In the genomic region with DNA sequence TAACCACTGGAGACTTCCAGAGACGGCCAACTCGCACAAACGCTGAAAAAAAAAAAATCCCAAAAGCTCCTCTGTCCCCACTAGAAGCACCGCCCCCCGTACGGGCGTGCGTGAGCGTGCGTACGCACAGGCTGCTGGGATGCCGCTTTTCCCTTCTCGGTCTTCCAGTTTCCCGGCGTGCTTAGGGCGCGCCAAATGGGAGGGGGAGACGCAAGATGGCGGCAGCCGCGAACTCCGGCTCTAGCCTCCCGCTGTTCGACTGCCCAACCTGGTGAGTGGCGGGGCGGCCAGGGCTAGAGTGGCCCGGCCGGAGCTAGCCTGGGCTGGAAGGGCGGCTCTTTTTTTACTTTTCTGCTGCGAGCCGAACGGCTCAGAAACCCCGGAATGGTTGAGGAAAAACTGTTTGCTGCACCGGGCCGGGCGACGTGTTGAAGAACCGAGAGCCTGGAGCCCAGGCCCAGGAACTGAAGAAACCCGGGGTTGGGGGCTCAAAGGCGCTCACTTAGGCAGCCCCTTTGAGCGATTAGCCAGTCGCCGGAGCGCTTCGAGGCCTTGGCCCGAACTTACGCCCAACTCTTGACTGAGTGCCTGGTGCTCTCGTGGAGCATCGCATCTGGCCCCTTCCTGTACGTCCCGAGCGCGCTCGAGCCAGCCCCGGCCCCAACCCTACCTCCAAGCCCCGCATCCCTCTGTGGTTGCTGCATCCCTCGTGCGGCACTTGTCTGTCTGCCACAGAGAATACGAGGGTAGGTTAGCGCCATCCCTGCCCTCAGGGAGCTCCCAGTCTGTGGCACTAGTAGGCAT, we compare ENCODE assay signal across 8 cellular contexts. TPM values are rescaled to one million over a fixed set of nuclear protein-coding genes. Genes with fewer than 3 reads are reported as not detected.
DNase-seq lines count a peak whose midpoint lies in the region; TF ChIP-seq lines count a peak whose summit lies in the region.

A gene (plus strand): TSS at position 162 of the 804 bp plus-strand sequence. CDS start 54 bp downstream, at position 216.

- H3K27me3 ChIP-seq in SK-N-SH (ENCODE audit: insufficient read depth), result no peaks in the 10 kb centered on the region

- peak within 1 kb of the TSS; percentile 79 for H3K4me2 ChIP-seq in SK-N-SH

- 3% methylated on average over 40 of the region's 60 CpGs for WGBS in SK-N-SH (ENCODE audit: low lambda C conversion rate)

- TF ChIP-seq EP300 in SK-N-SH (IDR thresholded peaks at IDR 0.05; ENCODE audit: borderline replicate concordance in 1 of 2, low read depth in 1 of 2, low read length in 1 of 2), result peak in 1 of 2 experiments; percentile 44; a peak in 2 of 4 replicates

- POLR2A ChIA-PET in HEK293T (lab: Yijun Ruan, JAX), result interaction anchor here (0.7 to 2.9 kb wide), 6 partner anchors 11 to 428 kb away, joined by 3 to 28 read pairs (median 4); a partner anchor contains a TSS
- POLR2A ChIA-PET in SK-N-SH (lab: Yijun Ruan, JAX), result interaction anchor here (0.6 to 1.2 kb wide), 9 partner anchors 58 to 472 kb away, joined by 3 to 6 read pairs (median 3); a partner anchor contains a TSS

- no peak; the same call in 1 of the 2 replicates for TF ChIP-seq RAD21 in SK-N-SH (IDR thresholded peaks at IDR 0.05; ENCODE audit: low read length)

- TF ChIP-seq CTCF in SK-N-SH (IDR thresholded peaks at IDR 0.05), result no peak

- H3K9me3 ChIP-seq in SK-N-SH, result no peaks in the 10 kb centered on the region

- peaks cover 13% of the 10 kb centered on the region for H3F3A ChIP-seq in SK-N-SH (replicated peaks; ENCODE audit: insufficient read depth)

- peaks cover 0 to 9% of the 10 kb centered on the region in 2 experiments; a peak in 2 of 4 replicates for H3K4me1 ChIP-seq in SK-N-SH (ENCODE audit: control insufficient read depth in 1 of 2, insufficient read depth in 2 of 2, low read depth in 1 of 2, low read length in 1 of 2)

- CTCF ChIA-PET in HEK293T (lab: Yijun Ruan, JAX), result interaction anchor here (0.6 kb wide), 1 partner anchor 69 kb away, joined by 4 read pairs; no protein-coding TSS in a partner anchor
- CTCF ChIA-PET in SK-N-SH (lab: Yijun Ruan, JAX), result interaction anchor here (0.7 to 2.2 kb wide), 7 partner anchors 21 to 161 kb away, joined by 3 to 9 read pairs (median 4); a partner anchor contains a TSS

- DNase-seq in GF-D8 (lab: John Stamatoyannopoulos, UW) (peak; percentile 81), HEK293T (ENCODE audit: extremely low spot score) (peak; percentile 99), NAMALWA (ENCODE audit: low spot score) (peak; percentile 95), SK-N-SH (peak; percentile 94), globus pallidus (ENCODE audit: low spot score) (peak; percentile 94), occipital lobe (lab: John Stamatoyannopoulos, UW) (peak; percentile 85)
- peak; percentile 92 for DNase-seq in activated naive CD4-positive, alpha-beta T cell treated with anti-CD3 and anti-CD28 coated beads, Interleukin-2, amount 50 U/mL, for 16 hours

- peak within 1 kb of the TSS; percentile 99 for H3K9ac ChIP-seq in SK-N-SH

- H3K27ac ChIP-seq in SK-N-SH (ENCODE audit: low read depth in 2 of 2, low read length in 1 of 2), result peak within 1 kb of the TSS; percentile 80 to 89
- peak within 1 kb of the TSS; percentile 85 for H3K27ac ChIP-seq in temporal lobe (ENCODE audit: low read depth, low read length)

- H3K4me3 ChIP-seq in SK-N-SH (ENCODE audit: low read depth in 2 of 2, low read length in 1 of 2), result peak within 1 kb of the TSS; percentile 97 to 98

- peaks cover 28 to 29% of the 10 kb centered on the region in 2 experiments for H3K36me3 ChIP-seq in SK-N-SH (replicated peaks in 1 of 2; ENCODE audit: control insufficient read depth in 1 of 2, insufficient read depth in 2 of 2, low read length in 1 of 2)

- H3K79me2 ChIP-seq in SK-N-SH (ENCODE audit: insufficient read depth), result peaks cover 52% of the 10 kb centered on the region

- peaks cover 4% of the 10 kb centered on the region for H4K20me1 ChIP-seq in SK-N-SH (ENCODE audit: insufficient read depth)

- H3K9me2 ChIP-seq in SK-N-SH, result no peaks in the 10 kb centered on the region

- H2AFZ ChIP-seq in SK-N-SH (ENCODE audit: low read depth), result peak within 1 kb of the TSS; percentile 95

TF ChIP-seq in HEK293T, 16 proteins besides CTCF, POLR2A, EP300 and RAD21:
- TF ChIP-seq, protein P1, sequence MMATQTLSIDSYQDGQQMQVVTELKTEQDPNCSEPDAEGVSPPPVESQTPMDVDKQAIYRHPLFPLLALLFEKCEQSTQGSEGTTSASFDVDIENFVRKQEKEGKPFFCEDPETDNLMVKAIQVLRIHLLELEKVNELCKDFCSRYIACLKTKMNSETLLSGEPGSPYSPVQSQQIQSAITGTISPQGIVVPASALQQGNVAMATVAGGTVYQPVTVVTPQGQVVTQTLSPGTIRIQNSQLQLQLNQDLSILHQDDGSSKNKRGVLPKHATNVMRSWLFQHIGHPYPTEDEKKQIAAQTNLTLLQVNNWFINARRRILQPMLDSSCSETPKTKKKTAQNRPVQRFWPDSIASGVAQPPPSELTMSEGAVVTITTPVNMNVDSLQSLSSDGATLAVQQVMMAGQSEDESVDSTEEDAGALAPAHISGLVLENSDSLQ (IDR thresholded peaks at IDR 0.05), result peak; percentile 73
- TF ChIP-seq ZNF384 (IDR thresholded peaks at IDR 0.05) (peak; percentile 98), ELF4 (IDR thresholded peaks at IDR 0.05) (peak; percentile 83), CTBP1 (IDR thresholded peaks at IDR 0.05; ENCODE audit: borderline replicate concordance) (peak; percentile 66; the same call in 1 of the 2 replicates), BHLHE40 (IDR thresholded peaks at IDR 0.05; ENCODE audit: borderline replicate concordance) (no peak), NFRKB (IDR thresholded peaks at IDR 0.05) (peak; percentile 88), FOXK2 (IDR thresholded peaks at IDR 0.05) (no peak), HDGF (IDR thresholded peaks at IDR 0.05; ENCODE audit: borderline replicate concordance) (no peak), FOXA1 (IDR thresholded peaks at IDR 0.05) (no peak)

TF ChIP-seq in SK-N-SH, 30 proteins besides CTCF, POLR2A, EP300 and RAD21 (continues in another document):
- TF ChIP-seq, protein P2, sequence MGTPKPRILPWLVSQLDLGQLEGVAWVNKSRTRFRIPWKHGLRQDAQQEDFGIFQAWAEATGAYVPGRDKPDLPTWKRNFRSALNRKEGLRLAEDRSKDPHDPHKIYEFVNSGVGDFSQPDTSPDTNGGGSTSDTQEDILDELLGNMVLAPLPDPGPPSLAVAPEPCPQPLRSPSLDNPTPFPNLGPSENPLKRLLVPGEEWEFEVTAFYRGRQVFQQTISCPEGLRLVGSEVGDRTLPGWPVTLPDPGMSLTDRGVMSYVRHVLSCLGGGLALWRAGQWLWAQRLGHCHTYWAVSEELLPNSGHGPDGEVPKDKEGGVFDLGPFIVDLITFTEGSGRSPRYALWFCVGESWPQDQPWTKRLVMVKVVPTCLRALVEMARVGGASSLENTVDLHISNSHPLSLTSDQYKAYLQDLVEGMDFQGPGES (IDR thresholded peaks at IDR 0.05; ENCODE audit: low read depth, low read length), result no peak
- TF ChIP-seq RFX5 (IDR thresholded peaks at IDR 0.05; ENCODE audit: low read length) (0 out of 2 replicates have a peak, but pooled peaks have one; percentile 19), RXRA (IDR thresholded peaks at IDR 0.05; ENCODE audit: borderline replicate concordance, low read depth) (no peak), EZH2phosphoT487 (IDR thresholded peaks at IDR 0.05; ENCODE audit: borderline replicate concordance, low read depth) (no peak), ELF1 (IDR thresholded peaks at IDR 0.05) (peak; percentile 55), POLR2AphosphoS5 (IDR thresholded peaks at IDR 0.05; ENCODE audit: low read depth, low read length) (peak; percentile 98), GATA2 (CRISPR knock-in tag; IDR thresholded peaks at IDR 0.05) (no peak), SIN3A (IDR thresholded peaks at IDR 0.05; ENCODE audit: borderline replicate concordance, low read depth, low read length) (0 out of 2 replicates have a peak, but pooled peaks have one; percentile 44), MXI1 (IDR thresholded peaks at IDR 0.05; ENCODE audit: low read depth, low read length) (peak; percentile 64; the same call in 1 of the 2 replicates), MEF2A (IDR thresholded peaks at IDR 0.05; ENCODE audit: borderline replicate concordance, low read depth) (no peak), GABPA (IDR thresholded peaks at IDR 0.05; ENCODE audit: low read depth) (peak; percentile 47; the same call in 1 of the 2 replicates), TEAD4 (IDR thresholded peaks at IDR 0.05; ENCODE audit: borderline replicate concordance, insufficient read depth) (0 out of 2 replicates have a peak, but pooled peaks have one; percentile 31), FOSL2 (IDR thresholded peaks at IDR 0.05; ENCODE audit: borderline replicate concordance, low read depth) (peak; percentile 28; the same call in 1 of the 2 replicates)
- TF ChIP-seq, protein P3, sequence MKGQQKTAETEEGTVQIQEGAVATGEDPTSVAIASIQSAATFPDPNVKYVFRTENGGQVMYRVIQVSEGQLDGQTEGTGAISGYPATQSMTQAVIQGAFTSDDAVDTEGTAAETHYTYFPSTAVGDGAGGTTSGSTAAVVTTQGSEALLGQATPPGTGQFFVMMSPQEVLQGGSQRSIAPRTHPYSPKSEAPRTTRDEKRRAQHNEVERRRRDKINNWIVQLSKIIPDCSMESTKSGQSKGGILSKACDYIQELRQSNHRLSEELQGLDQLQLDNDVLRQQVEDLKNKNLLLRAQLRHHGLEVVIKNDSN (IDR thresholded peaks at IDR 0.05; ENCODE audit: borderline replicate concordance, low read depth), result no peak
- TF ChIP-seq, protein P4, sequence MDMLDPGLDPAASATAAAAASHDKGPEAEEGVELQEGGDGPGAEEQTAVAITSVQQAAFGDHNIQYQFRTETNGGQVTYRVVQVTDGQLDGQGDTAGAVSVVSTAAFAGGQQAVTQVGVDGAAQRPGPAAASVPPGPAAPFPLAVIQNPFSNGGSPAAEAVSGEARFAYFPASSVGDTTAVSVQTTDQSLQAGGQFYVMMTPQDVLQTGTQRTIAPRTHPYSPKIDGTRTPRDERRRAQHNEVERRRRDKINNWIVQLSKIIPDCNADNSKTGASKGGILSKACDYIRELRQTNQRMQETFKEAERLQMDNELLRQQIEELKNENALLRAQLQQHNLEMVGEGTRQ (IDR thresholded peaks at IDR 0.05; ENCODE audit: borderline replicate concordance, low read depth, low read length), result no peak
- TF ChIP-seq, protein P5, sequence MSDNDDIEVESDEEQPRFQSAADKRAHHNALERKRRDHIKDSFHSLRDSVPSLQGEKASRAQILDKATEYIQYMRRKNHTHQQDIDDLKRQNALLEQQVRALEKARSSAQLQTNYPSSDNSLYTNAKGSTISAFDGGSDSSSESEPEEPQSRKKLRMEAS (IDR thresholded peaks at IDR 0.05; ENCODE audit: low read depth), result peak; percentile 79

RNA-seq across cellular contexts. Expression of the gene that starts here (rescaled TPM):
- polyA plus RNA-seq in SK-N-SH (2012; rRNA removed), result 41.8 and 55.4 TPM in 2 replicates
- 46.2 and 58.1 TPM in 2 replicates for polyA plus RNA-seq in SK-N-SH (2012; cell fraction: cytosol; rRNA removed)
- 15.8 and 32.2 TPM in 2 replicates for polyA plus RNA-seq in SK-N-SH (2012; cell fraction: nucleus; rRNA removed)
- total RNA-seq in occipital lobe (51.9 TPM), temporal lobe (38.8 TPM)

Comparison
In these comparisons a context has a peak if more than half of its experiments do, and no peak if none do; other contexts are left out.
1. Peak in every context shown above with its lines: DNase-seq, H3K4me3 ChIP-seq and H3K27ac ChIP-seq.